ENCODE assay signal across 16 cellular contexts in genomic region chr2:217919204-217919603, GRCh38.
DNase-seq lines count a peak whose midpoint lies in the region; ATAC-seq, FAIRE-seq and TF ChIP-seq lines count a peak whose summit lies in the region.
"Had no signal": no experiment of that assay in that cellular context is flagged by ENCODE, and none has a peak within 500 bp of the region (broad histone marks: within the 10 kb centered on the region; RNA-seq: fewer than 3 reads in every experiment).

No MANE protein-coding gene starts in this region.

- H3K4me2 ChIP-seq in astrocyte (ENCODE audit: low read length) = peak overlapping the region; percentile 79

- H3K27ac ChIP-seq in AG04450 (ENCODE audit: low read depth, low read length) (peak overlapping the region; percentile 94), astrocyte (ENCODE audit: low read depth, low read length) (peak overlapping the region; percentile 71), layer of hippocampus (ENCODE audit: low read depth, low read length) (peak overlapping the region; percentile 48), skeletal muscle tissue (ENCODE audit: low read depth, low read length) (peak overlapping the region; percentile 67)

- POLR2A ChIA-PET in AG04450 (lab: Yijun Ruan, JAX) = no interaction called here

- no peak for FAIRE-seq in astrocyte (lab: Jason Lieb, UNC)
- FAIRE-seq: colon had no signal

- TF ChIP-seq CTCF in AG04450 (IDR thresholded peaks at IDR 0.05; ENCODE audit: low read depth, low read length) = no peak
- no peak for TF ChIP-seq CTCF in astrocyte (IDR thresholded peaks at IDR 0.05; ENCODE audit: insufficient read depth, low read depth, low read length)

- peaks cover 89% of the 10 kb centered on the region for H3K79me2 ChIP-seq in astrocyte (ENCODE audit: insufficient read depth, low read length)

- H3K9ac ChIP-seq in astrocyte (ENCODE audit: low read length) = peak overlapping the region; percentile 56
- H3K9ac ChIP-seq in skeletal muscle tissue (ENCODE audit: low read depth in 1 of 3, low read length in 3 of 3) = peak overlapping the region; percentile 12 to 40 (median 28)

- peak overlapping the region; percentile 50 for H3K4me3 Mint-ChIP-seq in astrocyte (ENCODE audit: unreplicated experiment)
- H3K4me3 Mint-ChIP-seq: stimulated activated naive CD8-positive, alpha-beta T cell treated with anti-CD3 and anti-CD28 coated beads, Interleukin-15, amount 100 ng/mL, for 72 hours; T-helper 17 cell had no signal

- DNase-seq in AG04450 (ENCODE audit: low read depth, low spot score) (no peak), astrocyte (ENCODE audit: low read depth) (no peak), HCEC 1CT (no peak), HAP-1 (ENCODE audit: low spot score in 2 of 2) (no peak)
- DNase-seq in stimulated activated CD4-positive, alpha-beta T cell treated with anti-CD3 and anti-CD28 coated beads, Interleukin-15, amount 100 ng/mL, for 24 hours = no peak
- DNase-seq: activated CD4-positive, alpha-beta T cell treated with anti-CD3 and anti-CD28 coated beads, Interleukin-2, amount 50 U/mL, for 48 hours; activated naive CD4-positive, alpha-beta T cell treated with Interleukin-2 at 50 U/mL for 16 hours; foreskin melanocyte; Karpas-422; NCI-H2081; stimulated activated naive CD8-positive, alpha-beta T cell treated with anti-CD3 and anti-CD28 coated beads, Interleukin-15, amount 100 ng/mL, for 72 hours; T-helper 17 cell had no signal

- no peak overlapping the region for H2AFZ ChIP-seq in astrocyte (ENCODE audit: low read depth, low read length)

- H3K4me1 Mint-ChIP-seq in astrocyte (ENCODE audit: low read depth, unreplicated experiment) = peaks cover 75% of the 10 kb centered on the region
- H3K4me1 Mint-ChIP-seq: stimulated activated naive CD8-positive, alpha-beta T cell treated with anti-CD3 and anti-CD28 coated beads, Interleukin-15, amount 100 ng/mL, for 72 hours had no signal

- peaks cover 9% of the 10 kb centered on the region for H3K36me3 ChIP-seq in astrocyte (ENCODE audit: insufficient read depth, low read length)
- peaks cover 3 to 25% (median 22%) of the 10 kb centered on the region in 3 donors for H3K36me3 ChIP-seq in skeletal muscle tissue (ENCODE audit: control insufficient read depth in 3 of 3, insufficient read depth in 3 of 3, low read length in 3 of 3)
- no peaks in the 10 kb centered on the region for H3K36me3 ChIP-seq in HAP-1 (replicated peaks)

- no peak overlapping the region for H3K4me3 ChIP-seq in AG04450 (ENCODE audit: low read depth, low read length)
- no peak overlapping the region for H3K4me3 ChIP-seq in astrocyte (ENCODE audit: insufficient read depth, low read depth, low read length)
- H3K4me3 ChIP-seq in skeletal muscle tissue (ENCODE audit: low read length in 3 of 3) = peak overlapping the region in 1 of 3 donors; percentile 35
- H3K4me3 ChIP-seq in HAP-1 = no peak overlapping the region

- H3K4me1 ChIP-seq in astrocyte (ENCODE audit: insufficient read depth, low read length) (peaks cover 61% of the 10 kb centered on the region), skeletal muscle tissue (ENCODE audit: control insufficient read depth in 3 of 3, insufficient read depth in 3 of 3, low read length in 3 of 3) (peaks cover 94 to 95% (median 94%) of the 10 kb centered on the region in 3 donors), HAP-1 (no peaks in the 10 kb centered on the region)

- CTCF ChIA-PET in AG04450 (lab: Charles Lee) = no interaction called here

- peaks cover 21% of the 10 kb centered on the region for H3K36me3 Mint-ChIP-seq in astrocyte (ENCODE audit: low read depth, unreplicated experiment)

- in situ Hi-C loops in HAP-1 (cut with MboI; ENCODE audit: low sequenced_read_pairs) = no loop called here

- H3K27me3 ChIP-seq in AG04450 (ENCODE audit: control insufficient read depth, insufficient read depth, low read length) (no peaks in the 10 kb centered on the region), astrocyte (ENCODE audit: insufficient read depth, low read length) (no peaks in the 10 kb centered on the region), layer of hippocampus (ENCODE audit: control insufficient read depth, insufficient read depth, low read length) (no peaks in the 10 kb centered on the region), skeletal muscle tissue (ENCODE audit: control insufficient read depth in 3 of 3, insufficient read depth in 3 of 3, low read length in 3 of 3) (no peaks in the 10 kb centered on the region), HAP-1 (ENCODE audit: low read depth) (no peaks in the 10 kb centered on the region; the same call in 1 of the 2 replicates)

- ATAC-seq in HG02763 (IDR thresholded peaks at IDR 0.05; ENCODE audit: unreplicated experiment) = no peak
- ATAC-seq: stimulated activated naive CD8-positive, alpha-beta T cell treated with anti-CD3 and anti-CD28 coated beads, Interleukin-15, amount 100 ng/mL, for 72 hours; T-helper 17 cell had no signal

- peaks cover 1% of the 10 kb centered on the region for H4K20me1 ChIP-seq in astrocyte (ENCODE audit: insufficient read depth, low read length)

- peak overlapping the region; percentile 87 for H3K27ac Mint-ChIP-seq in astrocyte (ENCODE audit: unreplicated experiment)
- H3K27ac Mint-ChIP-seq: T-helper 17 cell had no signal

- H3K9me3 ChIP-seq in AG04450 (ENCODE audit: control insufficient read depth, insufficient read depth, low read length) = no peaks in the 10 kb centered on the region; the same call in 1 of the 2 replicates
- H3K9me3 ChIP-seq in astrocyte (ENCODE audit: insufficient read depth, low read depth, low read length) = no peaks in the 10 kb centered on the region
- H3K9me3 ChIP-seq in skeletal muscle tissue (ENCODE audit: control insufficient read depth in 3 of 3, low read length in 3 of 3) = no peaks in the 10 kb centered on the region
- no peaks in the 10 kb centered on the region for H3K9me3 ChIP-seq in HAP-1

- H3K27me3 Mint-ChIP-seq in astrocyte (ENCODE audit: low read depth, unreplicated experiment) = no peaks in the 10 kb centered on the region
- H3K27me3 Mint-ChIP-seq: stimulated activated naive CD8-positive, alpha-beta T cell treated with anti-CD3 and anti-CD28 coated beads, Interleukin-15, amount 100 ng/mL, for 72 hours had no signal

- peaks cover 1% of the 10 kb centered on the region for H3K9me3 Mint-ChIP-seq in astrocyte (ENCODE audit: unreplicated experiment)
- H3K9me3 Mint-ChIP-seq: stimulated activated naive CD8-positive, alpha-beta T cell treated with anti-CD3 and anti-CD28 coated beads, Interleukin-15, amount 100 ng/mL, for 72 hours had no signal
